Comparison of ENCODE assay signal across 8 cellular contexts in the genomic region with DNA sequence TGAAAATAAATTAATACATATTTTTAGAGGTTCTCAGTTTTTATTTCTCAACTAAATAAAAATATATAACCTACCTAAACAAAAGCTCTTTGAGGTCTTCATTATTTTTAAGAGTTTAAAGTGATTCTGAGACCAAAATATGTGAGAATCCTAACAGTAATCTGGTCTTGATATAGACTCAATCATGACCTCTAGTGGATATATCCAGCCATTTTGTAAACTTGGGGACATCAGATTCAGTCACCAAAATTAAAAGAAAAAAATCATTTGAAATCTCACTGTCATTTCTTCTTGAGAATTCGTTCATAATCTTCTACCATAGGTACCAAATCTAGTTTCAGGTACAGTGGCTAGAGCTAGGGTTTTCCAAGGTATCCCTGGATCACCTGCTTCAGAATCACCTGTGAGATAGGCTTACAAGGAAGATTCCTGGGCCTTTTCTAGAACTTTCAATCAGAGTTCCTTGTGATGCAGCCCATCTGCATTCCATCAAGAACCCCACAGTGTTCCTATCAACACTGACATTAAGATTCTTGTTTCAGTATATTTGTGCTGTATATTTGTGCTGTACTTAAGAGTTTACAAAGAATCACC.
DNase-seq lines count a peak whose midpoint lies in the region; TF ChIP-seq lines count a peak whose summit lies in the region.

No MANE protein-coding gene starts in this region.

- H3K4me1 ChIP-seq in sigmoid colon, result peaks cover 0 to 25% (median 6%) of the 10 kb centered on the region in 4 donors

- no peak overlapping the region for H3K27ac ChIP-seq in sigmoid colon

- no peaks in the 10 kb centered on the region for H3K36me3 ChIP-seq in sigmoid colon

- WGBS in sigmoid colon, 2 donors, result 41 to 55% methylated on average over 1 of the region's 1 CpG

- TF ChIP-seq POLR2A in sigmoid colon (IDR thresholded peaks at IDR 0.05), result no peak

- TF ChIP-seq EP300 in sigmoid colon (IDR thresholded peaks at IDR 0.05), result no peak

- intact Hi-C loops in sigmoid colon (cut with DNase I), result loop anchor here (1.0 to 5.0 kb wide), 2 partner anchors 750 to 854 kb away; a partner anchor contains a TSS

- peak; percentile 55 for DNase-seq in MV-4-11 (lab: John Stamatoyannopoulos, UW)
- DNase-seq in dermis microvascular lymphatic vessel endothelial cell (ENCODE audit: low read depth in 2 of 2), result peak; percentile 3 to 50
- peak; percentile 5 for DNase-seq in putamen (ENCODE audit: low spot score)
- no peak for DNase-seq in Ammon's horn (ENCODE audit: low spot score)
- no peak for DNase-seq in NCI-H2029 (lab: John Stamatoyannopoulos, UW)
- DNase-seq in HK-2 (ENCODE audit: unreplicated experiment), result no peak
- DNase-seq in sigmoid colon, result no peak

- no peaks in the 10 kb centered on the region for H3K9me3 ChIP-seq in sigmoid colon

- no peak overlapping the region for H3K4me3 ChIP-seq in sigmoid colon

- no peaks in the 10 kb centered on the region for H3K27me3 ChIP-seq in sigmoid colon

- TF ChIP-seq CTCF in GM12874 (IDR thresholded peaks at IDR 0.05; ENCODE audit: insufficient read depth, low read depth, low read length) (peak; percentile 23; the same call in 1 of the 2 replicates), sigmoid colon (IDR thresholded peaks at IDR 0.05) (peak in 1 of 4 experiments; percentile 43)

Comparison
In these comparisons a context has a peak if more than half of its experiments do, and no peak if none do; other contexts are left out.
1. DNase-seq: peak in MV-4-11 (single experiment), dermis microvascular lymphatic vessel endothelial cell (2 of 2) and putamen (single experiment); none in Ammon's horn (single experiment), NCI-H2029 (single experiment), HK-2 (single experiment) and sigmoid colon (single experiment).